ENCODE assay signal across 15 cellular contexts in genomic region chr3:160810360-160810759, GRCh38. TPM values are rescaled to one million over a fixed set of nuclear protein-coding genes. Genes with fewer than 3 reads are reported as not detected.
DNase-seq lines count a peak whose midpoint lies in the region; ATAC-seq and TF ChIP-seq lines count a peak whose summit lies in the region.
"Had no signal": no experiment of that assay in that cellular context is flagged by ENCODE, and none has a peak within 500 bp of the region (broad histone marks: within the 10 kb centered on the region; RNA-seq: fewer than 3 reads in every experiment).

No MANE protein-coding gene starts in this region.

- WGBS in psoas muscle, 3 donors: 12 to 15% (median 14%) methylated on average over 1 of the region's 1 CpG

- intact Hi-C loops in psoas muscle (cut with DNase I): loop anchor here in 1 of 2 donors (5.0 kb wide), 2 partner anchors 42 to 57 kb away; no protein-coding TSS in a partner anchor

- no peaks in the 10 kb centered on the region for H3K36me3 ChIP-seq in psoas muscle (ENCODE audit: insufficient read depth in 1 of 2, low read depth in 1 of 2)
- H3K36me3 ChIP-seq in brain microvascular endothelial cell (replicated peaks): no peaks in the 10 kb centered on the region
- H3K36me3 ChIP-seq: spleen had no signal

- H3K9me3 ChIP-seq in psoas muscle: no peaks in the 10 kb centered on the region
- H3K9me3 ChIP-seq: spleen had no signal

- H3K27me3 ChIP-seq in psoas muscle (ENCODE audit: insufficient read depth in 3 of 3, low read length in 2 of 3): no peaks in the 10 kb centered on the region
- H3K27me3 ChIP-seq in brain microvascular endothelial cell (replicated peaks): no peaks in the 10 kb centered on the region
- H3K27me3 ChIP-seq: spleen had no signal

- ATAC-seq in psoas muscle (peak; percentile 65 to 74 (median 71)), GM21360 (IDR thresholded peaks at IDR 0.05; ENCODE audit: unreplicated experiment) (no peak)
- ATAC-seq: T-cell had no signal

- peaks cover 82% of the 10 kb centered on the region for H3K4me1 ChIP-seq in psoas muscle
- H3K4me1 ChIP-seq: spleen had no signal

- TF ChIP-seq CTCF in fibroblast of mammary gland (conservative IDR thresholded peaks at IDR 0.05; ENCODE audit: control insufficient read depth, insufficient read depth, low read depth, low read length) (no peak), psoas muscle (IDR thresholded peaks at IDR 0.05) (no peak), brain microvascular endothelial cell (IDR thresholded peaks at IDR 0.05; ENCODE audit: low read depth, low read length, missing control alignments) (no peak)

- in situ Hi-C loops in brain microvascular endothelial cell (cut with HindIII; ENCODE audit: low pct_ligation_motif_present, low sequenced_read_pairs): no loop called here

- H3K27ac ChIP-seq in psoas muscle (peak overlapping the region; percentile 92), brain microvascular endothelial cell (no peak overlapping the region)
- H3K27ac ChIP-seq: spleen had no signal

- H3K4me3 ChIP-seq in fibroblast of mammary gland (ENCODE audit: control insufficient read depth, low read depth, low read length) (no peak overlapping the region), psoas muscle (peak overlapping the region; percentile 9), brain microvascular endothelial cell (ENCODE audit: low read depth, low read length) (no peak overlapping the region)
- H3K4me3 ChIP-seq: spleen had no signal

- DNase-seq in AG08395 (ENCODE audit: low spot score) (peak; percentile 14), LHCN-M2 (ENCODE audit: low read depth) (peak; percentile 50), fibroblast of mammary gland (ENCODE audit: low read depth) (peak; percentile 65), psoas muscle (peak; percentile 23 to 69), dermis blood vessel endothelial cell (no peak), brain microvascular endothelial cell (no peak)
- DNase-seq in activated naive CD4-positive, alpha-beta T cell (lab: John Stamatoyannopoulos, UW): no peak
- DNase-seq: activated T-cell treated with anti-CD3 and anti-CD28 coated beads, Interleukin-2, amount 50 U/mL, for 1 hour; DMS79; effector CD4-positive, alpha-beta T cell; NCI-H1092 treated with DMSO at 0.1 percent for 48 hours; NCI-H345; spleen; T-cell had no signal

RNA-seq across cellular contexts. Expression of gene PPM1L, which starts 54.3 kb away (rescaled TPM):
- 0.19 and 0.52 TPM in 2 replicates for total RNA-seq in LHCN-M2 (2014; rRNA removed)
- polyA plus RNA-seq in LHCN-M2 (2012): 0.07 TPM
- 10 to 100 TPM; 66.0 to 76.1 (median 68.2) TPM for total RNA-seq in psoas muscle
- 10 to 100 TPM in 2 of 3 donors, 1 to 10 TPM in 1; 6.2 to 41.7 (median 10.5) TPM for polyA plus RNA-seq in psoas muscle
- total RNA-seq in dermis blood vessel endothelial cell: 1.0 and 2.1 TPM in 2 replicates

Comparison
In these comparisons a context has a peak if more than half of its experiments do, and no peak if none do; other contexts are left out.
1. DNase-seq: peak in AG08395 (single experiment), LHCN-M2 (single experiment), fibroblast of mammary gland (single experiment) and psoas muscle (2 of 2); none in dermis blood vessel endothelial cell (single experiment), activated naive CD4-positive, alpha-beta T cell (0 of 4) and brain microvascular endothelial cell (single experiment).
2. RNA of gene PPM1L, which starts 54.3 kb away (total RNA-seq): 66.0 to 76.1 TPM in psoas muscle; 1.0 to 2.1 TPM in dermis blood vessel endothelial cell and 0.19 to 0.52 TPM in LHCN-M2; every median in the first group is over 10 times any median in the second.